ENCODE assay signal across 36 cellular contexts in the genomic region with DNA sequence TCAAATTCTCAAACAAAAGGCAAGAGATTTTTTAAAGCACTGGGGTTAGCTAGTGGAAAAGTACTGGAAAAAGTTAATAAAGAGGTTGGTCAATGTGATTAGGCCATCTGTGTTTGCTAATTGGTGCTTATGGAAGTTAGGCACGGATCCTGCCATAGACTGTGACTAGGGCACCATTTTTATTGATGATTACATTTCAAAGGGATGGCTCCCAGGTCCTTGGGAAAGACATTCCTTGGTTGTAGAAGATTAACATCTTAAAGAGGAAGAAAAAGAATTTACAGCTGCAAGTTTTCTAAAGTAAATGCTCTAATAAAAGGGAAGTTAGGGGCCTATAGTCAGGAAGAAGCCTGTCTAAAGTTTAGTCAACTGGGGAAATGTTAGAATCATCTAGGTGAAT.
"Had no signal": no experiment of that assay in that cellular context is flagged by ENCODE, and none has a peak within 500 bp of the region (broad histone marks: within the 10 kb centered on the region; RNA-seq: fewer than 3 reads in every experiment).

No MANE protein-coding gene starts in this region.

- H3K4me1 Mint-ChIP-seq: activated B cell treated with CpG ODN at 0.5 μM for 24 hours; activated naive CD8-positive, alpha-beta T cell treated with anti-CD3 and anti-CD28 coated beads for 36 hours; activated T-helper 17 cell treated with anti-CD3 and anti-CD28 coated beads, Interleukin-2, amount 50 U/mL, for 72 hours; central memory CD8-positive, alpha-beta T cell had no signal

- H3K36me3 Mint-ChIP-seq: activated CD4-positive, alpha-beta memory T cell treated with anti-CD3 and anti-CD28 coated beads for 36 hours; activated naive CD8-positive, alpha-beta T cell treated with anti-CD3 and anti-CD28 coated beads for 36 hours had no signal

- H3K36me3 ChIP-seq: brain microvascular endothelial cell, cardiac muscle cell, MG63 had no signal

- DNase-seq: activated B cell treated with CpG ODN at 0.5 μM for 24 hours; activated CD4-positive, alpha-beta memory T cell treated with anti-CD3 and anti-CD28 coated beads for 36 hours; activated CD4-positive, alpha-beta T cell treated with anti-CD3 and anti-CD28 coated beads for 4 hours; activated CD4-positive, alpha-beta T cell treated with anti-CD3 and anti-CD28 coated beads, Interleukin-2, amount 50 U/mL, for 1 hour; activated CD4-positive, CD25-positive, alpha-beta regulatory T cell treated with anti-CD3 and anti-CD28 coated beads, Interleukin-2, amount 50 U/mL, for 72 hours; activated CD8-positive, alpha-beta memory T cell treated with anti-CD3 and anti-CD28 coated beads, Interleukin-2, amount 50 U/mL, for 4 hours; activated effector memory CD4-positive, alpha-beta T cell treated with anti-CD3 and anti-CD28 coated beads, Interleukin-2, amount 50 U/mL, for 16 hours; activated naive CD4-positive, alpha-beta T cell; activated naive CD4-positive, alpha-beta T cell treated with anti-CD3 and anti-CD28 coated beads, Interleukin-2, amount 50 U/mL, for 16 hours; activated naive CD8-positive, alpha-beta T cell treated with anti-CD3 and anti-CD28 coated beads for 36 hours; activated T-cell treated with anti-CD3 and anti-CD28 coated beads for 4 hours; activated T-cell treated with anti-CD3 and anti-CD28 coated beads, Interleukin-2, amount 50 U/mL, for 48 hours; amniotic stem cell; aorta; brain microvascular endothelial cell; Kasumi-1; MG63; NCI-H1048; NCI-H1436 treated with DMSO at 0.1 percent for 48 hours; NCI-H1694 treated with DMSO at 0.1 percent for 48 hours; NCI-H2029; NCI-H510A; NCI-H526; NCI-H748 treated with DMSO at 0.1 percent for 48 hours; NK-92 treated with Interleukin-12 subunit alpha and Interleukin-12 subunit beta, amount 100 ng/mL, for 24 hours; PC-9; SW 1271; T-helper 1 cell; T-helper 2 cell; T-helper 9 cell had no signal

- H3K4me3 ChIP-seq: cardiac muscle cell, MG63, PC-9 had no signal

- H3K27ac ChIP-seq: brain microvascular endothelial cell, cardiac muscle cell, PC-9, RWPE1, VCaP had no signal

- H3K27me3 ChIP-seq: brain microvascular endothelial cell, MG63 had no signal

- ATAC-seq: activated T-helper 17 cell treated with anti-CD3 and anti-CD28 coated beads, Interleukin-2, amount 50 U/mL, for 72 hours; Right ventricle myocardium inferior had no signal

- H2AFZ ChIP-seq: PC-9 had no signal

- H3K27me3 Mint-ChIP-seq: activated B cell treated with CpG ODN at 0.5 μM for 24 hours; activated CD4-positive, alpha-beta memory T cell treated with anti-CD3 and anti-CD28 coated beads for 36 hours; activated naive CD8-positive, alpha-beta T cell treated with anti-CD3 and anti-CD28 coated beads for 36 hours; activated T-helper 17 cell treated with anti-CD3 and anti-CD28 coated beads, Interleukin-2, amount 50 U/mL, for 72 hours; central memory CD8-positive, alpha-beta T cell had no signal

- H3K27ac Mint-ChIP-seq: activated B cell treated with CpG ODN at 0.5 μM for 24 hours; activated CD4-positive, alpha-beta memory T cell treated with anti-CD3 and anti-CD28 coated beads for 36 hours; activated naive CD8-positive, alpha-beta T cell treated with anti-CD3 and anti-CD28 coated beads for 36 hours; activated T-helper 17 cell treated with anti-CD3 and anti-CD28 coated beads, Interleukin-2, amount 50 U/mL, for 72 hours had no signal

- H3K4me3 Mint-ChIP-seq: activated B cell treated with CpG ODN at 0.5 μM for 24 hours; activated CD4-positive, alpha-beta memory T cell treated with anti-CD3 and anti-CD28 coated beads for 36 hours; activated naive CD8-positive, alpha-beta T cell treated with anti-CD3 and anti-CD28 coated beads for 36 hours; activated T-helper 17 cell treated with anti-CD3 and anti-CD28 coated beads, Interleukin-2, amount 50 U/mL, for 72 hours; central memory CD8-positive, alpha-beta T cell had no signal

- H3K4me2 ChIP-seq: PC-9 had no signal
